19 cellular contexts compared by ENCODE assay signal in genomic region chr7:26525413-26526287, GRCh38.
DNase-seq lines count a peak whose midpoint lies in the region; ATAC-seq and TF ChIP-seq lines count a peak whose summit lies in the region.
"Had no signal": no experiment of that assay in that cellular context is flagged by ENCODE, and none has a peak within 500 bp of the region (broad histone marks: within the 10 kb centered on the region; RNA-seq: fewer than 3 reads in every experiment).

No MANE protein-coding gene starts in this region.

- H3F3A ChIP-seq in PC-3 (ENCODE audit: low read length, unreplicated experiment) = no peaks in the 10 kb centered on the region

- peaks cover 8% of the 10 kb centered on the region for H3K4me1 ChIP-seq in PC-3 (ENCODE audit: insufficient read depth, low read length)
- H3K4me1 ChIP-seq: HAP-1, tibial nerve had no signal

- H3K4me3 ChIP-seq in PC-3 (ENCODE audit: low read length) = no peak overlapping the region
- H3K4me3 ChIP-seq: HAP-1, ovary, tibial nerve had no signal

- peaks cover 1 to 28% of the 10 kb centered on the region in 2 donors for H3K27me3 Mint-ChIP-seq in stimulated activated naive B cell treated with anti-CD40 and anti-IgM and Interleukin-4, amounts not matched to agents 10 μg/mL and 1 μg/mL and 100 μg/mL, for 72 hours
- peaks cover 10% of the 10 kb centered on the region for H3K27me3 Mint-ChIP-seq in activated T-helper 2 cell treated with anti-CD3 and anti-CD28 coated beads, Interferon-gamma antibody, Interleukin-2, Interleukin-4, amounts not matched to agents 10 μg/mL and 5 μg/mL and 100 μg/mL, durations not matched to agents 14 hours and 24 hours and 36 hours (ENCODE audit: low read depth)

- H3K27ac ChIP-seq in PC-3 (ENCODE audit: low read length) = no peak overlapping the region
- H3K27ac ChIP-seq: ovary, tibial nerve had no signal

- no peak overlapping the region for H3K27ac Mint-ChIP-seq in stimulated activated naive B cell treated with anti-CD40 and anti-IgM and Interleukin-4, amounts not matched to agents 10 μg/mL and 1 μg/mL and 100 μg/mL, for 72 hours
- H3K27ac Mint-ChIP-seq in activated T-helper 2 cell treated with anti-CD3 and anti-CD28 coated beads, Interferon-gamma antibody, Interleukin-2, Interleukin-4, amounts not matched to agents 10 μg/mL and 5 μg/mL and 100 μg/mL, durations not matched to agents 14 hours and 24 hours and 36 hours = no peak overlapping the region
- H3K27ac Mint-ChIP-seq: CD4-positive, alpha-beta T cell had no signal

- H3K4me3 Mint-ChIP-seq in stimulated activated naive B cell treated with anti-CD40 and anti-IgM and Interleukin-4, amounts not matched to agents 10 μg/mL and 1 μg/mL and 100 μg/mL, for 72 hours = peak overlapping the region in 1 of 2 donors; percentile 51
- H3K4me3 Mint-ChIP-seq in activated T-helper 2 cell treated with anti-CD3 and anti-CD28 coated beads, Interferon-gamma antibody, Interleukin-2, Interleukin-4, amounts not matched to agents 10 μg/mL and 5 μg/mL and 100 μg/mL, durations not matched to agents 14 hours and 24 hours and 36 hours (ENCODE audit: low read depth) = no peak overlapping the region
- H3K4me3 Mint-ChIP-seq: CD4-positive, alpha-beta T cell had no signal

- H3K4me2 ChIP-seq in PC-3 (ENCODE audit: low read length) = peak overlapping the region; percentile 23; the same call in 1 of the 2 replicates
- H3K4me2 ChIP-seq: SK-N-SH had no signal

- no peaks in the 10 kb centered on the region for H3K36me3 ChIP-seq in PC-3 (ENCODE audit: low read depth, low read length)
- H3K36me3 ChIP-seq: HAP-1, ovary, tibial nerve had no signal

- no peak for TF ChIP-seq CTCF in PC-3 (conservative IDR thresholded peaks at IDR 0.05; ENCODE audit: low read depth, low read length)

- no TSS peak for BruUV-seq in PC-3 (replicated peaks; lab: Mats Ljungman, UMichigan)

- H3K9ac ChIP-seq in PC-3 (ENCODE audit: low read length) = no peak overlapping the region
- H3K9ac ChIP-seq: SK-N-SH had no signal

- no peaks in the 10 kb centered on the region for H3K9me3 ChIP-seq in PC-3 (ENCODE audit: low read length)
- H3K9me3 ChIP-seq: ovary, SK-N-SH had no signal

- peak overlapping the region; percentile 31; the same call in 1 of the 2 replicates for H2AFZ ChIP-seq in PC-3 (ENCODE audit: low read length)

- no peaks in the 10 kb centered on the region for H3K9me2 ChIP-seq in PC-3 (replicated peaks; ENCODE audit: low read length)
- H3K9me2 ChIP-seq: SK-N-SH had no signal

- peaks cover 6 to 11% of the 10 kb centered on the region in 2 donors for H3K4me1 Mint-ChIP-seq in stimulated activated naive B cell treated with anti-CD40 and anti-IgM and Interleukin-4, amounts not matched to agents 10 μg/mL and 1 μg/mL and 100 μg/mL, for 72 hours
- H3K4me1 Mint-ChIP-seq in activated T-helper 2 cell treated with anti-CD3 and anti-CD28 coated beads, Interferon-gamma antibody, Interleukin-2, Interleukin-4, amounts not matched to agents 10 μg/mL and 5 μg/mL and 100 μg/mL, durations not matched to agents 14 hours and 24 hours and 36 hours (ENCODE audit: low read depth) = no peaks in the 10 kb centered on the region

- CTCF ChIA-PET in PC-3 (lab: Charles Lee) = interaction anchor here (0.6 kb wide), 1 partner anchor 26 kb away, joined by 3 read pairs; no protein-coding TSS in a partner anchor

- peak; percentile 30 for DNase-seq in NCI-H1105 treated with DMSO at 0.1 percent for 48 hours (lab: John Stamatoyannopoulos, UW)
- DNase-seq in NCI-H1105 (lab: John Stamatoyannopoulos, UW) = no peak
- peak; percentile 89 for DNase-seq in NCI-H2196 treated with DMSO at 0.1 percent for 48 hours (lab: John Stamatoyannopoulos, UW; ENCODE audit: unreplicated experiment)
- DNase-seq in PC-3 = peak; percentile 12
- DNase-seq in stimulated activated naive B cell treated with anti-CD40 and anti-IgM and Interleukin-4, amounts not matched to agents 10 μg/mL and 1 μg/mL and 100 μg/mL, for 72 hours = no peak
- no peak for DNase-seq in NCI-H1436 treated with DMSO at 0.1 percent for 48 hours (lab: John Stamatoyannopoulos, UW)
- DNase-seq in activated T-helper 2 cell treated with anti-CD3 and anti-CD28 coated beads, Interferon-gamma antibody, Interleukin-2, Interleukin-4, amounts not matched to agents 10 μg/mL and 5 μg/mL and 100 μg/mL, durations not matched to agents 14 hours and 24 hours and 36 hours (ENCODE audit: low spot score) = no peak
- no peak for DNase-seq in globus pallidus (ENCODE audit: low spot score)
- DNase-seq: 8988T; activated T-cell treated with anti-CD3 and anti-CD28 coated beads, Interleukin-2, amount 50 U/mL, for 48 hours; CD4-positive, alpha-beta T cell; effector CD8-positive, alpha-beta T cell; hypothalamus; left cardiac atrium; NCI-H1930; ovary; SK-N-SH had no signal

- H3K36me3 Mint-ChIP-seq in stimulated activated naive B cell treated with anti-CD40 and anti-IgM and Interleukin-4, amounts not matched to agents 10 μg/mL and 1 μg/mL and 100 μg/mL, for 72 hours = peaks cover 0 to 3% of the 10 kb centered on the region in 2 donors
- H3K36me3 Mint-ChIP-seq in activated T-helper 2 cell treated with anti-CD3 and anti-CD28 coated beads, Interferon-gamma antibody, Interleukin-2, Interleukin-4, amounts not matched to agents 10 μg/mL and 5 μg/mL and 100 μg/mL, durations not matched to agents 14 hours and 24 hours and 36 hours (ENCODE audit: low read depth) = no peaks in the 10 kb centered on the region

- POLR2A ChIA-PET in PC-3 (lab: Charles Lee; ENCODE audit: unreplicated experiment) = no interaction called here

- H3K79me2 ChIP-seq in PC-3 (ENCODE audit: low read length) = no peaks in the 10 kb centered on the region

- no peaks in the 10 kb centered on the region for H3K27me3 ChIP-seq in PC-3 (ENCODE audit: low read length)
- H3K27me3 ChIP-seq: ovary had no signal

- ATAC-seq in PC-3 = peak; percentile 89
- peak; percentile 34 to 39 for ATAC-seq in stimulated activated naive B cell treated with anti-CD40 and anti-IgM and Interleukin-4, amounts not matched to agents 10 μg/mL and 1 μg/mL and 100 μg/mL, for 72 hours (replicated peaks)
- ATAC-seq: left cardiac atrium had no signal

- intact Hi-C loops in PC-3 (cut with micrococcal nuclease) = no loop called here
- intact Hi-C loops in activated T-helper 2 cell treated with anti-CD3 and anti-CD28 coated beads, Interferon-gamma antibody, Interleukin-2, Interleukin-4, amounts not matched to agents 10 μg/mL and 5 μg/mL and 100 μg/mL, durations not matched to agents 14 hours and 24 hours and 36 hours (cut with micrococcal nuclease) = no loop called here

- H3K9me3 Mint-ChIP-seq in stimulated activated naive B cell treated with anti-CD40 and anti-IgM and Interleukin-4, amounts not matched to agents 10 μg/mL and 1 μg/mL and 100 μg/mL, for 72 hours = peaks cover 0 to 2% of the 10 kb centered on the region in 2 donors
- H3K9me3 Mint-ChIP-seq in activated T-helper 2 cell treated with anti-CD3 and anti-CD28 coated beads, Interferon-gamma antibody, Interleukin-2, Interleukin-4, amounts not matched to agents 10 μg/mL and 5 μg/mL and 100 μg/mL, durations not matched to agents 14 hours and 24 hours and 36 hours = no peaks in the 10 kb centered on the region

- no peaks in the 10 kb centered on the region for H4K20me1 ChIP-seq in PC-3 (ENCODE audit: low read length)

Comparison
In these comparisons a context has a peak if more than half of its experiments do, and no peak if none do; other contexts are left out.
1. DNase-seq: peak in NCI-H1105 treated with DMSO at 0.1 percent for 48 hours (single experiment), NCI-H2196 treated with DMSO at 0.1 percent for 48 hours (single experiment) and PC-3 (single experiment); none in NCI-H1105 (single experiment), stimulated activated naive B cell treated with anti-CD40 and anti-IgM and Interleukin-4, amounts not matched to agents 10 μg/mL and 1 μg/mL and 100 μg/mL, for 72 hours (single experiment), NCI-H1436 treated with DMSO at 0.1 percent for 48 hours (single experiment), activated T-helper 2 cell treated with anti-CD3 and anti-CD28 coated beads, Interferon-gamma antibody, Interleukin-2, Interleukin-4, amounts not matched to agents 10 μg/mL and 5 μg/mL and 100 μg/mL, durations not matched to agents 14 hours and 24 hours and 36 hours (single experiment) and globus pallidus (single experiment).